30 cellular contexts compared by ENCODE assay signal in genomic region chr1:203519896-203520295, GRCh38. TPM values are rescaled to one million over a fixed set of nuclear protein-coding genes. Genes with fewer than 3 reads are reported as not detected.
DNase-seq lines count a peak whose midpoint lies in the region; ATAC-seq, FAIRE-seq and TF ChIP-seq lines count a peak whose summit lies in the region.
"Had no signal": no experiment of that assay in that cellular context is flagged by ENCODE, and none has a peak within 500 bp of the region (broad histone marks: within the 10 kb centered on the region; RNA-seq: fewer than 3 reads in every experiment).

No MANE protein-coding gene starts in this region.

- H2AFZ ChIP-seq in ACC112 (ENCODE audit: low read length, unreplicated experiment), result no peak overlapping the region
- peak overlapping the region; percentile 14 for H2AFZ ChIP-seq in endothelial cell of umbilical vein (ENCODE audit: low read depth, low read length)
- no peak overlapping the region for H2AFZ ChIP-seq in trophoblast cell (ENCODE audit: insufficient read depth, low read length, poor library complexity)

- peak overlapping the region; percentile 32 for H4K8ac ChIP-seq in trophoblast cell (ENCODE audit: low read depth, low read length)

- POLR2A ChIA-PET in endothelial cell of umbilical vein (lab: Charles Lee), result no interaction called here

- H3K79me1 ChIP-seq in trophoblast cell (ENCODE audit: low read length), result peaks cover 49% of the 10 kb centered on the region

- H4K20me1 ChIP-seq in endothelial cell of umbilical vein (replicated peaks; ENCODE audit: control insufficient read depth, extremely low read depth, insufficient read depth, low read length), result no peaks in the 10 kb centered on the region

- no peaks in the 10 kb centered on the region for H3K27me3 ChIP-seq in ACC112 (ENCODE audit: insufficient read depth, low read length)
- peaks cover 75% of the 10 kb centered on the region for H3K27me3 ChIP-seq in HUES64 (ENCODE audit: insufficient read depth, low read length)
- H3K27me3 ChIP-seq in endothelial cell of umbilical vein (ENCODE audit: control insufficient read depth in 2 of 2, insufficient read depth in 2 of 2, low read length in 2 of 2), result no peaks in the 10 kb centered on the region
- H3K27me3 ChIP-seq in trophoblast cell (ENCODE audit: insufficient read depth, low read length), result no peaks in the 10 kb centered on the region
- H3K27me3 ChIP-seq: upper lobe of left lung had no signal

- no peaks in the 10 kb centered on the region for H3K9me1 ChIP-seq in endothelial cell of umbilical vein (replicated peaks; ENCODE audit: control insufficient read depth, extremely low read depth, insufficient read depth, low read length)

- H3K4me3 ChIP-seq in ACC112 (ENCODE audit: low read depth, low read length) (no peak overlapping the region), HUES64 (ENCODE audit: low read length) (no peak overlapping the region), endothelial cell of umbilical vein (replicated peaks in 1 of 3; ENCODE audit: insufficient read depth in 1 of 3, low read depth in 1 of 3, low read length in 3 of 3) (no peak overlapping the region), trophoblast cell (ENCODE audit: low read depth, low read length) (no peak overlapping the region), kidney (ENCODE audit: low read length in 2 of 2) (no peak overlapping the region)
- H3K4me3 ChIP-seq: cardiac muscle cell, prostate gland, upper lobe of left lung had no signal

- H3K14ac ChIP-seq in trophoblast cell (ENCODE audit: low read length), result peak overlapping the region; percentile 40

- H3K23ac ChIP-seq in trophoblast cell (ENCODE audit: low read length), result no peak overlapping the region

- no peak for FAIRE-seq in endothelial cell of umbilical vein (lab: Jason Lieb, UNC)
- FAIRE-seq in urothelium cell line (lab: Jason Lieb, UNC), result no peak
- no peak for FAIRE-seq in kidney (lab: Jason Lieb, UNC)
- FAIRE-seq: colon, GM12891, RCC 7860 had no signal

- H3K79me2 ChIP-seq in ACC112 (ENCODE audit: control insufficient read depth, insufficient read depth, low read length, unreplicated experiment), result no peaks in the 10 kb centered on the region
- no peaks in the 10 kb centered on the region for H3K79me2 ChIP-seq in endothelial cell of umbilical vein (ENCODE audit: control insufficient read depth, insufficient read depth, low read length)
- H3K79me2 ChIP-seq in trophoblast cell (ENCODE audit: control insufficient read depth, insufficient read depth, low read length, poor library complexity), result peaks cover 4% of the 10 kb centered on the region

- H4K91ac ChIP-seq in trophoblast cell (ENCODE audit: low read depth, low read length), result peak overlapping the region; percentile 85

- peak overlapping the region; percentile 54 for H2BK120ac ChIP-seq in trophoblast cell (ENCODE audit: insufficient read depth, low read length, poor library complexity)

- dilution Hi-C loops in endothelial cell of umbilical vein (cut with MboI; ENCODE audit: extremely low pct_ligation_motif_present, low sequenced_read_pairs), result no loop called here

- intact Hi-C loops in endothelial cell of umbilical vein (cut with micrococcal nuclease) (no loop called here), kidney (cut with DNase I) (no loop called here)

- no peak overlapping the region for H3K4ac ChIP-seq in trophoblast cell (ENCODE audit: low read depth, low read length)

- H3K4me1 ChIP-seq in ACC112 (ENCODE audit: control insufficient read depth, insufficient read depth, low read length, unreplicated experiment) (peaks cover 20% of the 10 kb centered on the region), HUES64 (ENCODE audit: insufficient read depth, low read length) (peaks cover 56% of the 10 kb centered on the region), endothelial cell of umbilical vein (ENCODE audit: control insufficient read depth, extremely low read depth, insufficient read depth, low read length) (peaks cover 7% of the 10 kb centered on the region), trophoblast cell (ENCODE audit: control insufficient read depth in 1 of 2, insufficient read depth in 2 of 2, low read length in 2 of 2) (peaks cover 53 to 54% of the 10 kb centered on the region in 2 experiments), kidney (ENCODE audit: control insufficient read depth in 1 of 2, insufficient read depth in 1 of 2, low read depth in 1 of 2, low read length in 2 of 2) (peaks cover 0 to 2% of the 10 kb centered on the region in 2 donors)
- H3K4me1 ChIP-seq: prostate gland had no signal

- H3K9ac ChIP-seq in HUES64 (ENCODE audit: low read depth, low read length), result no peak overlapping the region
- H3K9ac ChIP-seq in endothelial cell of umbilical vein (replicated peaks; ENCODE audit: extremely low read depth, insufficient read depth, low read length), result no peak overlapping the region
- H3K9ac ChIP-seq in trophoblast cell (ENCODE audit: low read length), result no peak overlapping the region
- H3K9ac ChIP-seq in kidney (ENCODE audit: low read length in 2 of 2), result no peak overlapping the region

- H3K27ac ChIP-seq in ACC112 (ENCODE audit: low read depth, low read length) (peak overlapping the region; percentile 21; the same call in 1 of the 2 replicates), HUES64 (ENCODE audit: low read depth, low read length) (peak overlapping the region; percentile 8; the same call in 1 of the 2 replicates), endothelial cell of umbilical vein (ENCODE audit: insufficient read depth, low read depth, low read length) (no peak overlapping the region), trophoblast cell (ENCODE audit: low read depth, low read length) (no peak overlapping the region), kidney (ENCODE audit: low read depth in 2 of 2, low read length in 2 of 2) (no peak overlapping the region)
- H3K27ac ChIP-seq: cardiac muscle cell, prostate gland, upper lobe of left lung, WERI-Rb-1 had no signal

- peak overlapping the region; percentile 67 for H3K18ac ChIP-seq in trophoblast cell (ENCODE audit: low read length)

- H2BK5ac ChIP-seq in trophoblast cell (ENCODE audit: low read depth, low read length, poor library complexity), result peak overlapping the region; percentile 18

- CTCF ChIA-PET in endothelial cell of umbilical vein (lab: Charles Lee), result interaction anchor here (1.0 to 2.3 kb wide), 4 partner anchors 10 to 182 kb away, joined by 3 to 8 read pairs (median 6); no protein-coding TSS in a partner anchor

- H3K36me3 ChIP-seq in ACC112 (ENCODE audit: insufficient read depth, low read length) (no peaks in the 10 kb centered on the region), HUES64 (ENCODE audit: insufficient read depth, low read length) (no peaks in the 10 kb centered on the region), endothelial cell of umbilical vein (ENCODE audit: control insufficient read depth in 2 of 2, extremely low read depth in 1 of 2, insufficient read depth in 2 of 2, low read length in 2 of 2) (no peaks in the 10 kb centered on the region), trophoblast cell (ENCODE audit: control insufficient read depth in 1 of 2, insufficient read depth in 2 of 2, low read length in 2 of 2) (no peaks in the 10 kb centered on the region), kidney (ENCODE audit: control insufficient read depth in 1 of 2, insufficient read depth in 2 of 2, low read length in 2 of 2) (no peaks in the 10 kb centered on the region)
- H3K36me3 ChIP-seq: cardiac muscle cell, prostate gland, upper lobe of left lung, WERI-Rb-1 had no signal

- no peak for ATAC-seq in HG03457 (IDR thresholded peaks at IDR 0.05; ENCODE audit: unreplicated experiment)
- ATAC-seq: activated CD8-positive, alpha-beta T cell treated with anti-CD3 and anti-CD28 coated beads, Interleukin-2, amount 10 ng/mL, durations not matched to agents 7 days and 5 days; sciatic nerve had no signal

- TF ChIP-seq POLR2A in endothelial cell of umbilical vein (IDR thresholded peaks at IDR 0.05; ENCODE audit: low read depth, low read length), result no peak

- TF ChIP-seq CTCF in endothelial cell of umbilical vein (IDR thresholded peaks at IDR 0.05; ENCODE audit: extremely low read depth in 1 of 2, insufficient read depth in 1 of 2, low read depth in 1 of 2, low read length in 2 of 2) (no peak), kidney (IDR thresholded peaks at IDR 0.05; ENCODE audit: borderline replicate concordance, extremely low read depth, insufficient read depth) (no peak)

- H3K4me2 ChIP-seq in endothelial cell of umbilical vein (ENCODE audit: insufficient read depth, low read length) (no peak overlapping the region), trophoblast cell (ENCODE audit: low read length) (no peak overlapping the region)

- peak overlapping the region; percentile 44 for H2BK12ac ChIP-seq in trophoblast cell (ENCODE audit: low read length)

- H2AK5ac ChIP-seq in trophoblast cell (ENCODE audit: low read length), result peak overlapping the region; percentile 17

- 59% methylated on average over 6 of the region's 6 CpGs for WGBS in HUES64
- WGBS in trophoblast cell (ENCODE audit: extremely low coverage, insufficient coverage, insufficient read length), result no CpG with 5 or more reads among the region's 6 CpGs

- no TSS peak for BruUV-seq in endothelial cell of umbilical vein (replicated peaks; lab: Mats Ljungman, UMichigan)

- DNase-seq in endothelial cell of umbilical vein (ENCODE audit: low read depth, low spot score) (no peak), trophoblast cell (no peak), urothelium cell line (ENCODE audit: low spot score) (no peak), DMS153 treated with DMSO at 0.1 percent for 48 hours (lab: John Stamatoyannopoulos, UW; ENCODE audit: unreplicated experiment) (no peak), kidney (no peak)
- DNase-seq: activated CD4-positive, alpha-beta T cell treated with anti-CD3 and anti-CD28 coated beads for 4 hours; activated CD8-positive, alpha-beta T cell treated with anti-CD3 and anti-CD28 coated beads, Interleukin-2, amount 10 ng/mL, durations not matched to agents 7 days and 5 days; DMS153; NCI-H1048; NCI-H1694 treated with DMSO at 0.1 percent for 48 hours; NCI-H446; NCI-H748 treated with DMSO at 0.1 percent for 48 hours; SIG-M5; stimulated activated CD4-positive, alpha-beta T cell treated with anti-CD3 and anti-CD28 coated beads, Interleukin-4, amount 100 ng/mL, for 24 hours; T1000; upper lobe of left lung; WERI-Rb-1 had no signal

- H3K9me3 ChIP-seq in HUES64 (ENCODE audit: insufficient read depth, low read depth, low read length), result no peaks in the 10 kb centered on the region
- H3K9me3 ChIP-seq in endothelial cell of umbilical vein (replicated peaks; ENCODE audit: control insufficient read depth, insufficient read depth, low read length), result no peaks in the 10 kb centered on the region
- no peaks in the 10 kb centered on the region for H3K9me3 ChIP-seq in trophoblast cell (ENCODE audit: insufficient read depth, low read depth, low read length)
- no peaks in the 10 kb centered on the region for H3K9me3 ChIP-seq in kidney (ENCODE audit: control insufficient read depth in 1 of 2, low read length in 2 of 2)
- H3K9me3 ChIP-seq: prostate gland, upper lobe of left lung had no signal

- no peak overlapping the region for H4K12ac ChIP-seq in trophoblast cell (ENCODE audit: low read depth, low read length)

RNA-seq across cellular contexts. Expression of gene OPTC, which starts 25.9 kb away (rescaled TPM):
- polyA plus RNA-seq in HUES64 (2013, experiment 1 of 2), result 1.2 TPM
- 1.8 TPM for polyA plus RNA-seq in HUES64 (2013, experiment 2 of 2)
- total RNA-seq in endothelial cell of umbilical vein (not detected in 2 replicates), kidney (not detected)
- polyA plus RNA-seq in endothelial cell of umbilical vein (not detected in 2 replicates), kidney (ENCODE audit: insufficient read depth, low read depth, low replicate concordance) (not detected)
- polyA plus RNA-seq in endothelial cell of umbilical vein (2011; cell fraction: cytosol; rRNA removed), result not detected in 2 replicates
- polyA plus RNA-seq in endothelial cell of umbilical vein (2011; cell fraction: nucleus; rRNA removed), result not detected in 2 replicates
- polyA plus RNA-seq in endothelial cell of umbilical vein (2012), result not detected in 2 replicates
- not detected in 2 replicates for polyA minus RNA-seq in endothelial cell of umbilical vein
- not detected for polyA minus RNA-seq in endothelial cell of umbilical vein (2011; cell fraction: cytosol; rRNA and poly(A)+ RNA removed)
- not detected in 2 replicates for polyA minus RNA-seq in endothelial cell of umbilical vein (2011; cell fraction: nucleus; rRNA and poly(A)+ RNA removed)
- polyA plus RNA-seq in trophoblast cell (2013), result 0.47 TPM in 2 replicates
- total RNA-seq: activated CD8-positive, alpha-beta T cell treated with anti-CD3 and anti-CD28 coated beads, Interleukin-2, amount 10 ng/mL, durations not matched to agents 7 days and 5 days; activated T-helper 2 cell treated with anti-CD3 and anti-CD28 coated beads, Interferon-gamma antibody, Interleukin-2, Interleukin-4, amounts not matched to agents 10 μg/mL and 5 μg/mL and 100 μg/mL, durations not matched to agents 14 hours and 24 hours and 36 hours; cardiac muscle cell; kidney epithelial cell; lower leg skin; prostate gland; sciatic nerve; upper lobe of left lung had no signal
- polyA plus RNA-seq: BJ, cardiac muscle cell had no signal

RNA-seq across cellular contexts. Expression of gene PRELP, which starts 44.3 kb away (rescaled TPM):
- 0.45 TPM for polyA plus RNA-seq in HUES64 (2013, experiment 1 of 2)
- 0.57 TPM for polyA plus RNA-seq in HUES64 (2013, experiment 2 of 2)
- total RNA-seq in endothelial cell of umbilical vein (not detected in 2 replicates), kidney (24.5 TPM)
- polyA plus RNA-seq in endothelial cell of umbilical vein (0.01 TPM in 1 of 2 replicates, not detected in the other), kidney (ENCODE audit: insufficient read depth, low read depth, low replicate concordance) (9.5 TPM)
- polyA plus RNA-seq in endothelial cell of umbilical vein (2011; cell fraction: cytosol; rRNA removed), result 0.01 TPM in 2 replicates
- not detected in 2 replicates for polyA plus RNA-seq in endothelial cell of umbilical vein (2011; cell fraction: nucleus; rRNA removed)
- 0.04 TPM in 1 of 2 replicates, not detected in the other for polyA plus RNA-seq in endothelial cell of umbilical vein (2012)
- polyA minus RNA-seq in endothelial cell of umbilical vein, result not detected in 2 replicates
- polyA minus RNA-seq in endothelial cell of umbilical vein (2011; cell fraction: cytosol; rRNA and poly(A)+ RNA removed), result not detected
- polyA minus RNA-seq in endothelial cell of umbilical vein (2011; cell fraction: nucleus; rRNA and poly(A)+ RNA removed), result not detected in 2 replicates
- polyA plus RNA-seq in trophoblast cell (2013), result 2.3 and 2.4 TPM in 2 replicates
- total RNA-seq: activated CD8-positive, alpha-beta T cell treated with anti-CD3 and anti-CD28 coated beads, Interleukin-2, amount 10 ng/mL, durations not matched to agents 7 days and 5 days; activated T-helper 2 cell treated with anti-CD3 and anti-CD28 coated beads, Interferon-gamma antibody, Interleukin-2, Interleukin-4, amounts not matched to agents 10 μg/mL and 5 μg/mL and 100 μg/mL, durations not matched to agents 14 hours and 24 hours and 36 hours; cardiac muscle cell had no signal

Comparison
In these comparisons a context has a peak if more than half of its experiments do, and no peak if none do; other contexts are left out.
1. H3K27ac ChIP-seq: peak in ACC112 (single experiment) and HUES64 (single experiment); none in endothelial cell of umbilical vein (single experiment), trophoblast cell (single experiment) and kidney (0 of 2).
2. RNA of gene PRELP, which starts 44.3 kb away (total RNA-seq): 24.5 TPM in kidney (single experiment); not detected in endothelial cell of umbilical vein; every median in the first group is over 10 times any median in the second.